Comparison of ENCODE assay signal across 18 cellular contexts in the genomic region with DNA sequence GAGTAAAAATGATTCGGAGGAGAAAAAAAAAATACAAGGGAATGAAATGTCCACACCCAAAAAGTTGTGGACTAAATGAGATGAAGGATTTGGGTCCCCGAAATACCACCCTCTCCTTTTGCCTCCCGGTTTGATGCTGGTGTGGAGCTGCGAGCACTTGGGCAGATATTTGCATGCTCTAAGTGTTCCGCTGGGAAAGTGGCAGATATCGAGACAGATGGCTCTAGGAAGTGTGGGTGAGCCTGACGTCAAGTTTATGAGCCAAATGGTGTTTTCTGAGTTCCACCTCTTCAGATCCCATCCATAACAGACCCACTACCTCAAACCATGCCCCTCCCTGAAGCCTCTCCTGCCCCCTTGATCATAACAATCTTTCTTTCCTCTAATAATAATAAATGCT.
DNase-seq lines count a peak whose midpoint lies in the region; ATAC-seq, FAIRE-seq and TF ChIP-seq lines count a peak whose summit lies in the region.
"Had no signal": no experiment of that assay in that cellular context is flagged by ENCODE, and none has a peak within 500 bp of the region (broad histone marks: within the 10 kb centered on the region; RNA-seq: fewer than 3 reads in every experiment).

No MANE protein-coding gene starts in this region.

- H2BK120ac ChIP-seq in IMR-90 (ENCODE audit: low read depth, low read length), result no peak overlapping the region
- H2BK120ac ChIP-seq in H1 (replicated peaks; ENCODE audit: low read depth, low read length), result peak overlapping the region; percentile 7

- no peaks in the 10 kb centered on the region for H3K9me1 ChIP-seq in IMR-90 (ENCODE audit: insufficient read depth, low read length)

- H3K27me3 ChIP-seq in IMR-90 (ENCODE audit: control insufficient read depth, insufficient read depth, low read length) (no peaks in the 10 kb centered on the region), H1 (replicated peaks in 1 of 4; ENCODE audit: control insufficient read depth in 3 of 4, extremely low read depth in 1 of 4, insufficient read depth in 3 of 4, low read length in 3 of 4) (no peaks in the 10 kb centered on the region; a peak in 2 of 7 replicates)
- H3K27me3 ChIP-seq: BLaER1 treated with 17β-estradiol and CSF1 and Interleukin-3, amounts not matched to agents 10 nM and 100 nM had no signal

- H3K23ac ChIP-seq in IMR-90 (ENCODE audit: low read depth, low read length) (no peak overlapping the region), H1 (ENCODE audit: insufficient read length) (no peak overlapping the region)

- intact Hi-C loops in IMR-90 (cut with micrococcal nuclease), result no loop called here

- H3K56ac ChIP-seq in IMR-90 (ENCODE audit: extremely low read depth, insufficient read depth, low read length), result no peak overlapping the region
- no peak overlapping the region for H3K56ac ChIP-seq in H1 (replicated peaks; ENCODE audit: insufficient read length, low read depth, low read length)

- H3K27ac ChIP-seq in IMR-90 (ENCODE audit: insufficient read depth, low read length) (no peak overlapping the region), H1 (ENCODE audit: low read depth, low read length) (no peak overlapping the region), temporal lobe (ENCODE audit: low read depth, low read length) (peak overlapping the region; percentile 62)
- H3K27ac ChIP-seq: BLaER1 treated with 17β-estradiol and CSF1 and Interleukin-3, amounts not matched to agents 10 nM and 100 nM; HL-60 had no signal

- H4K91ac ChIP-seq in IMR-90 (ENCODE audit: insufficient read depth, low read depth, low read length) (no peak overlapping the region), H1 (replicated peaks; ENCODE audit: insufficient read length, low read length) (no peak overlapping the region)

- H3K18ac ChIP-seq in IMR-90 (ENCODE audit: low read depth, low read length), result no peak overlapping the region
- no peak overlapping the region for H3K18ac ChIP-seq in H1 (ENCODE audit: extremely low read depth, low read length)

- no peak for TF ChIP-seq POLR2A in IMR-90 (IDR thresholded peaks at IDR 0.05; ENCODE audit: low read depth, low read length)
- no peak for TF ChIP-seq POLR2A in H1 (IDR thresholded peaks at IDR 0.05; ENCODE audit: control extremely low read depth in 1 of 2, low read depth in 2 of 2, low read length in 2 of 2)

- H3K14ac ChIP-seq in IMR-90 (replicated peaks; ENCODE audit: low read depth, low read length) (no peak overlapping the region), H1 (ENCODE audit: insufficient read length) (no peak overlapping the region)

- no peak for TF ChIP-seq EP300 in H1 (IDR thresholded peaks at IDR 0.05; ENCODE audit: borderline replicate concordance in 1 of 2, low read depth in 2 of 2, low read length in 2 of 2)

- H3K4me2 ChIP-seq in IMR-90 (ENCODE audit: low read depth, low read length) (no peak overlapping the region), H1 (ENCODE audit: insufficient read depth in 1 of 2, low read depth in 2 of 2, low read length in 2 of 2) (no peak overlapping the region)
- H3K4me2 ChIP-seq: BLaER1 treated with 17β-estradiol and CSF1 and Interleukin-3, amounts not matched to agents 10 nM and 100 nM had no signal

- H2BK20ac ChIP-seq in IMR-90 (ENCODE audit: low read depth, low read length), result no peak overlapping the region
- no peak overlapping the region for H2BK20ac ChIP-seq in H1 (ENCODE audit: low read length)

- no peak overlapping the region for H2AK9ac ChIP-seq in IMR-90 (replicated peaks; ENCODE audit: low read depth, low read length, poor library complexity)

- DNase-seq in DMS53 (lab: John Stamatoyannopoulos, UW), result peak; percentile 8
- no peak for DNase-seq in DMS53 treated with DMSO at 0.1 percent for 48 hours (lab: John Stamatoyannopoulos, UW; ENCODE audit: unreplicated experiment)
- DNase-seq in IMR-90, result no peak
- no peak for DNase-seq in H1 (ENCODE audit: low read depth in 1 of 2, low spot score in 2 of 2)
- no peak for DNase-seq in GDM1 (lab: John Stamatoyannopoulos, UW)
- DNase-seq: 8988T; Calu3; CD8-positive, alpha-beta T cell had no signal

- dilution Hi-C loops in IMR-90 (cut with HindIII; ENCODE audit: low sequenced_read_pairs, unreplicated experiment), result no loop called here

- TF ChIP-seq RAD21 in IMR-90 (IDR thresholded peaks at IDR 0.05; ENCODE audit: low read length) (no peak), H1 (IDR thresholded peaks at IDR 0.05 in 1 of 2, conservative IDR thresholded peaks at IDR 0.05 in 1 of 2; ENCODE audit: low read depth in 2 of 2, low read length in 2 of 2) (no peak)

- H3K79me2 ChIP-seq in H1 (ENCODE audit: control insufficient read depth in 1 of 2, insufficient read depth in 2 of 2, low read length in 2 of 2), result no peaks in the 10 kb centered on the region

- POLR2A ChIA-PET in IMR-90 (lab: Charles Lee; ENCODE audit: unreplicated experiment) (no interaction called here), H1 (lab: Charles Lee; ENCODE audit: partially characterized antibody) (interaction anchor here (0.9 kb wide), 1 partner anchor 10 kb away, joined by 4 read pairs; no protein-coding TSS in a partner anchor)

- no peak overlapping the region for H3K4ac ChIP-seq in IMR-90 (ENCODE audit: low read depth, low read length)
- H3K4ac ChIP-seq in H1 (replicated peaks; ENCODE audit: insufficient read length, low read depth, low read length), result no peak overlapping the region

- H3K9me3 ChIP-seq in IMR-90 (ENCODE audit: control insufficient read depth, insufficient read depth, low read length) (no peaks in the 10 kb centered on the region), H1 (ENCODE audit: insufficient read depth in 2 of 2, low read depth in 1 of 2, low read length in 1 of 2) (no peaks in the 10 kb centered on the region; a peak in 2 of 4 replicates)
- H3K9me3 ChIP-seq: BLaER1 treated with 17β-estradiol and CSF1 and Interleukin-3, amounts not matched to agents 10 nM and 100 nM; HAP-1 had no signal

- H4K20me1 ChIP-seq in IMR-90 (ENCODE audit: insufficient read depth, low read length), result no peaks in the 10 kb centered on the region
- H4K20me1 ChIP-seq in H1 (replicated peaks in 1 of 2; ENCODE audit: control insufficient read depth in 1 of 2, insufficient read depth in 2 of 2, low read length in 2 of 2), result no peaks in the 10 kb centered on the region
- H4K20me1 ChIP-seq: BLaER1 treated with 17β-estradiol and CSF1 and Interleukin-3, amounts not matched to agents 10 nM and 100 nM had no signal

- no CpG with 5 or more reads among the region's 7 CpGs for WGBS in IMR-90 (ENCODE audit: extremely low coverage in 2 of 2, insufficient read length in 1 of 2), 2 experiments
- 91% methylated on average over 7 of the region's 7 CpGs; no CpG with 5 or more reads in 1 of the 2 experiments for WGBS in H1 (ENCODE audit: extremely low coverage in 1 of 2, insufficient coverage in 1 of 2, insufficient read length in 1 of 2, insufficient replicate concordance in 2 of 2, low coverage in 1 of 2, low lambda C conversion rate in 2 of 2, missing lambda C conversion rate in 1 of 2), 2 experiments

- H2BK15ac ChIP-seq in IMR-90 (ENCODE audit: low read depth, low read length) (no peak overlapping the region), H1 (ENCODE audit: low read length) (no peak overlapping the region)

- no peak overlapping the region for H2BK12ac ChIP-seq in H1 (ENCODE audit: low read depth, low read length)

- CTCF ChIA-PET in IMR-90 (lab: Yijun Ruan, JAX), result no interaction called here
- CTCF ChIA-PET in H1 (lab: Charles Lee; ENCODE audit: partially characterized antibody), result interaction anchor here (1.4 kb wide), 1 partner anchor 12 kb away, joined by 4 read pairs; no protein-coding TSS in a partner anchor

- H2BK5ac ChIP-seq in IMR-90 (ENCODE audit: low read depth, low read length, poor library complexity, severe bottlenecking) (no peak overlapping the region), H1 (ENCODE audit: low read depth, low read length) (no peak overlapping the region)

- H4K8ac ChIP-seq in IMR-90 (ENCODE audit: low read depth in 2 of 2, low read length in 2 of 2) (no peak overlapping the region), H1 (ENCODE audit: extremely low read depth, insufficient read depth, low read length) (no peak overlapping the region)

- ATAC-seq in IMR-90 (ENCODE audit: low read depth) (no peak), GM18907 (IDR thresholded peaks at IDR 0.05; ENCODE audit: unreplicated experiment) (no peak), GM18858 (IDR thresholded peaks at IDR 0.05; ENCODE audit: unreplicated experiment) (no peak)
- ATAC-seq: CD8-positive, alpha-beta T cell; K562 had no signal

- H3K79me1 ChIP-seq in IMR-90 (ENCODE audit: low read depth in 1 of 2, low read length in 2 of 2) (no peaks in the 10 kb centered on the region), H1 (ENCODE audit: low read depth, low read length) (no peaks in the 10 kb centered on the region)

- TF ChIP-seq CTCF in IMR-90 (conservative IDR thresholded peaks at IDR 0.05; ENCODE audit: low read depth, low read length), result no peak
- TF ChIP-seq CTCF in H1 (IDR thresholded peaks at IDR 0.05; ENCODE audit: control extremely low read depth in 1 of 3, insufficient read depth in 1 of 3, low read depth in 1 of 3, low read length in 3 of 3), result no peak

- H3K36me3 ChIP-seq in IMR-90 (ENCODE audit: control insufficient read depth, insufficient read depth, low read length) (no peaks in the 10 kb centered on the region), H1 (ENCODE audit: control insufficient read depth in 2 of 4, insufficient read depth in 4 of 4, low read length in 3 of 4) (no peaks in the 10 kb centered on the region)
- H3K36me3 ChIP-seq: BLaER1 treated with 17β-estradiol and CSF1 and Interleukin-3, amounts not matched to agents 10 nM and 100 nM; HAP-1 had no signal

- FAIRE-seq in H1 (lab: Jason Lieb, UNC), result no peak
- FAIRE-seq: G401.6, GM12892, GM19239, K562 had no signal

- H3K9ac ChIP-seq in IMR-90 (ENCODE audit: low read depth, low read length) (no peak overlapping the region), H1 (replicated peaks in 1 of 4; ENCODE audit: extremely low read depth in 1 of 4, low read depth in 3 of 4, low read length in 3 of 4) (no peak overlapping the region)
- H3K9ac ChIP-seq: BLaER1 treated with 17β-estradiol and CSF1 and Interleukin-3, amounts not matched to agents 10 nM and 100 nM had no signal

- H4K5ac ChIP-seq in IMR-90 (ENCODE audit: low read depth, low read length) (no peak overlapping the region), H1 (ENCODE audit: insufficient read length, low read depth, low read length) (no peak overlapping the region)

- BruUV-seq in IMR-90 (replicated peaks; lab: Mats Ljungman, UMichigan), result no TSS peak

- H3K4me3 ChIP-seq in IMR-90 (ENCODE audit: insufficient read depth, low read depth, low read length), result no peak overlapping the region
- no peak overlapping the region for H3K4me3 ChIP-seq in H1 (ENCODE audit: extremely low read depth in 1 of 4, insufficient read depth in 2 of 4, low read depth in 3 of 4, low read length in 4 of 4)
- H3K4me3 ChIP-seq: BLaER1 treated with 17β-estradiol and CSF1 and Interleukin-3, amounts not matched to agents 10 nM and 100 nM; HAP-1; K562 had no signal

- H2AK5ac ChIP-seq in IMR-90 (ENCODE audit: low read depth, low read length) (no peak overlapping the region), H1 (ENCODE audit: low read depth, low read length) (no peak overlapping the region)

- H3K23me2 ChIP-seq in H1 (ENCODE audit: low read depth, low read length), result no peaks in the 10 kb centered on the region

- in situ Hi-C loops in IMR-90 (cut with MboI; ENCODE audit: low sequenced_read_pairs), result no loop called here

- H2AFZ ChIP-seq in IMR-90 (replicated peaks; ENCODE audit: low read length, poor library complexity), result peak overlapping the region; percentile 13
- H2AFZ ChIP-seq in H1 (ENCODE audit: low read length), result no peak overlapping the region

- H3K4me1 ChIP-seq in IMR-90 (ENCODE audit: control insufficient read depth, insufficient read depth, low read length) (no peaks in the 10 kb centered on the region), H1 (replicated peaks in 1 of 4; ENCODE audit: control insufficient read depth in 3 of 4, insufficient read depth in 4 of 4, low read length in 3 of 4) (peaks cover 3 to 10% (median 5%) of the 10 kb centered on the region in 4 experiments; a peak in 5 of 7 replicates)
- H3K4me1 ChIP-seq: BLaER1 treated with 17β-estradiol and CSF1 and Interleukin-3, amounts not matched to agents 10 nM and 100 nM had no signal
